31 cellular contexts compared by ENCODE assay signal in the genomic region with DNA sequence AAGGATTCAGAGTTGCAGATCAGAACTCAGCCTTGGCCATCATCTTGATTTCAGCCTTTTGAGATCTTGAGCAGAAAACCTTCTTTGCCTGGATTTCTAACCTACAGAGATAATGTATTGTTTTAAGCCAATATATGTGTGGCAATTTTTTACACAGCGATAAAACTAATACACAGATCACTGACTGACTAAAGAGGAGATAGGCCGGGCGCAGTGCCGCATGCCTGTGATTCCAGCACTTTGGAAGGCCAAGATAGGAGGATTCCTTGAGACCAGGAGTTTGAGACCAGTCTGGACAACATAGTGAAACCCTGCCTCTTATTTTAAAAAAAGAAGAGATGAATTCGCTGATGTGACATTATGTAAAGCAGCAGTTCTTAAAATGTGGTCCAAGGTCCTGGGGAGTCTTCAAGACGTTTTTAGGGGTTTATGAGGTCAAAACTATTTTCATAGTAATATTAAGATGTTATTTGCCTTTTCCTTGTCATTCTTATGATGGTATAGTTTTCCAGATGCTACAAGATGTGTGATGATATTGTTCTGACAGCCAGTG.
"Had no signal": no experiment of that assay in that cellular context is flagged by ENCODE, and none has a peak within 500 bp of the region (broad histone marks: within the 10 kb centered on the region; RNA-seq: fewer than 3 reads in every experiment).

No MANE protein-coding gene starts in this region.

- H3K27me3 ChIP-seq: ascending aorta, breast epithelium, cardiac muscle cell, colonic mucosa, gastroesophageal sphincter had no signal

- H3K4me3 ChIP-seq: ascending aorta, breast epithelium, cardiac muscle cell, colonic mucosa, gastroesophageal sphincter had no signal

- H3K36me3 ChIP-seq: ascending aorta, breast epithelium, cardiac muscle cell, colonic mucosa, gastroesophageal sphincter had no signal

- DNase-seq: activated CD4-positive, alpha-beta memory T cell treated with anti-CD3 and anti-CD28 coated beads for 36 hours; activated CD4-positive, alpha-beta T cell treated with anti-CD3 and anti-CD28 coated beads for 36 hours; activated CD4-positive, alpha-beta T cell treated with anti-CD3 and anti-CD28 coated beads, Interleukin-2, amount 10 ng/mL, durations not matched to agents 24 days and 14 days; activated CD4-positive, CD25-positive, alpha-beta regulatory T cell; activated CD4-positive, CD25-positive, alpha-beta regulatory T cell treated with anti-CD3 and anti-CD28 coated beads, Interleukin-2, amount 50 U/mL, for 72 hours; activated CD8-positive, alpha-beta memory T cell treated with anti-CD3 and anti-CD28 coated beads, Interleukin-2, amount 10 ng/mL, durations not matched to agents 7 days and 5 days; activated CD8-positive, alpha-beta memory T cell treated with anti-CD3 and anti-CD28 coated beads, Interleukin-2, amount 50 U/mL, for 4 hours; activated CD8-positive, alpha-beta T cell treated with anti-CD3 and anti-CD28 coated beads, Interleukin-2, amount 10 ng/mL, durations not matched to agents 7 days and 5 days; activated effector memory CD4-positive, alpha-beta T cell treated with anti-CD3 and anti-CD28 coated beads, Interleukin-2, amount 50 U/mL, for 16 hours; activated naive CD4-positive, alpha-beta T cell treated with anti-CD3 and anti-CD28 coated beads for 36 hours; activated naive CD8-positive, alpha-beta T cell treated with anti-CD3 and anti-CD28 coated beads for 36 hours; activated naive CD8-positive, alpha-beta T cell treated with anti-CD3 and anti-CD28 coated beads, Interleukin-2, amount 50 U/mL, for 24 hours; activated T-cell treated with anti-CD3 and anti-CD28 coated beads, Interleukin-2, amount 50 U/mL, for 1 hour; activated T-cell treated with anti-CD3 and anti-CD28 coated beads, Interleukin-2, amount 50 U/mL, for 48 hours; central memory CD4-positive, alpha-beta T cell; cerebellar nuclear complex; colonic mucosa; effector CD8-positive, alpha-beta T cell; foreskin melanocyte; T-helper 2 cell had no signal

- H3K36me3 Mint-ChIP-seq: activated CD4-positive, alpha-beta memory T cell treated with anti-CD3 and anti-CD28 coated beads for 36 hours; activated CD8-positive, alpha-beta memory T cell treated with anti-CD3 and anti-CD28 coated beads, Interleukin-2, amount 10 ng/mL, durations not matched to agents 7 days and 5 days; activated naive CD4-positive, alpha-beta T cell treated with anti-CD3 and anti-CD28 coated beads, Interleukin-2, amount 50 U/mL, for 24 hours had no signal

- H3K9me3 ChIP-seq: ascending aorta, breast epithelium, colonic mucosa, gastroesophageal sphincter had no signal

- H3K27ac ChIP-seq: ascending aorta, breast epithelium, cardiac muscle cell, colonic mucosa, epithelial cell of prostate, gastroesophageal sphincter had no signal

- H3K4me1 ChIP-seq: breast epithelium had no signal

- H3K9me3 Mint-ChIP-seq: activated CD4-positive, alpha-beta memory T cell treated with anti-CD3 and anti-CD28 coated beads for 36 hours; activated CD4-positive, alpha-beta T cell treated with anti-CD3 and anti-CD28 coated beads, Interleukin-2, amount 10 ng/mL, durations not matched to agents 24 days and 14 days; activated naive CD4-positive, alpha-beta T cell treated with anti-CD3 and anti-CD28 coated beads for 36 hours; activated naive CD4-positive, alpha-beta T cell treated with anti-CD3 and anti-CD28 coated beads, Interleukin-2, amount 50 U/mL, for 24 hours; activated naive CD8-positive, alpha-beta T cell treated with anti-CD3 and anti-CD28 coated beads for 36 hours; activated naive CD8-positive, alpha-beta T cell treated with anti-CD3 and anti-CD28 coated beads, Interleukin-2, amount 50 U/mL, for 24 hours; activated T-helper 1 cell treated with anti-CD3 and anti-CD28 coated beads, Interleukin-12 subunit alpha, Interleukin-12 subunit beta, Interleukin-2, Interleukin-4 antibody, amounts not matched to agents 30 ng/mL and 10 ng/mL and 1 ng/mL, durations not matched to agents 14 hours and 24 hours and 36 hours; activated T-helper 2 cell treated with anti-CD3 and anti-CD28 coated beads, Interferon-gamma antibody, Interleukin-2, Interleukin-4, amounts not matched to agents 10 μg/mL and 5 μg/mL and 100 μg/mL, durations not matched to agents 14 hours and 24 hours and 36 hours had no signal

- H3K27ac Mint-ChIP-seq: activated CD4-positive, alpha-beta memory T cell treated with anti-CD3 and anti-CD28 coated beads for 36 hours; activated CD4-positive, alpha-beta T cell treated with anti-CD3 and anti-CD28 coated beads for 36 hours; activated CD4-positive, alpha-beta T cell treated with anti-CD3 and anti-CD28 coated beads, Interleukin-2, amount 10 ng/mL, durations not matched to agents 24 days and 14 days; activated CD8-positive, alpha-beta memory T cell treated with anti-CD3 and anti-CD28 coated beads, Interleukin-2, amount 10 ng/mL, durations not matched to agents 7 days and 5 days; activated CD8-positive, alpha-beta T cell treated with anti-CD3 and anti-CD28 coated beads, Interleukin-2, amount 10 ng/mL, durations not matched to agents 7 days and 5 days; activated naive CD4-positive, alpha-beta T cell treated with anti-CD3 and anti-CD28 coated beads for 36 hours; activated naive CD4-positive, alpha-beta T cell treated with anti-CD3 and anti-CD28 coated beads, Interleukin-2, amount 50 U/mL, for 24 hours; activated naive CD8-positive, alpha-beta T cell treated with anti-CD3 and anti-CD28 coated beads for 36 hours; activated naive CD8-positive, alpha-beta T cell treated with anti-CD3 and anti-CD28 coated beads, Interleukin-2, amount 50 U/mL, for 24 hours; activated T-helper 1 cell treated with anti-CD3 and anti-CD28 coated beads, Interleukin-12 subunit alpha, Interleukin-12 subunit beta, Interleukin-2, Interleukin-4 antibody, amounts not matched to agents 30 ng/mL and 10 ng/mL and 1 ng/mL, durations not matched to agents 14 hours and 24 hours and 36 hours; activated T-helper 2 cell treated with anti-CD3 and anti-CD28 coated beads, Interferon-gamma antibody, Interleukin-2, Interleukin-4, amounts not matched to agents 10 μg/mL and 5 μg/mL and 100 μg/mL, durations not matched to agents 14 hours and 24 hours and 36 hours; brain had no signal

- ATAC-seq: activated CD4-positive, alpha-beta T cell treated with anti-CD3 and anti-CD28 coated beads for 36 hours; activated CD8-positive, alpha-beta memory T cell treated with anti-CD3 and anti-CD28 coated beads, Interleukin-2, amount 10 ng/mL, durations not matched to agents 7 days and 5 days; activated CD8-positive, alpha-beta T cell treated with anti-CD3 and anti-CD28 coated beads, Interleukin-2, amount 10 ng/mL, durations not matched to agents 7 days and 5 days; activated naive CD8-positive, alpha-beta T cell treated with anti-CD3 and anti-CD28 coated beads, Interleukin-2, amount 50 U/mL, for 24 hours; gastroesophageal sphincter had no signal

- H3K4me3 Mint-ChIP-seq: activated CD4-positive, alpha-beta memory T cell treated with anti-CD3 and anti-CD28 coated beads for 36 hours; activated CD4-positive, alpha-beta T cell treated with anti-CD3 and anti-CD28 coated beads for 36 hours; activated CD4-positive, alpha-beta T cell treated with anti-CD3 and anti-CD28 coated beads, Interleukin-2, amount 10 ng/mL, durations not matched to agents 24 days and 14 days; activated CD8-positive, alpha-beta memory T cell treated with anti-CD3 and anti-CD28 coated beads, Interleukin-2, amount 10 ng/mL, durations not matched to agents 7 days and 5 days; activated CD8-positive, alpha-beta T cell treated with anti-CD3 and anti-CD28 coated beads, Interleukin-2, amount 10 ng/mL, durations not matched to agents 7 days and 5 days; activated naive CD4-positive, alpha-beta T cell treated with anti-CD3 and anti-CD28 coated beads for 36 hours; activated naive CD4-positive, alpha-beta T cell treated with anti-CD3 and anti-CD28 coated beads, Interleukin-2, amount 50 U/mL, for 24 hours; activated naive CD8-positive, alpha-beta T cell treated with anti-CD3 and anti-CD28 coated beads for 36 hours; activated naive CD8-positive, alpha-beta T cell treated with anti-CD3 and anti-CD28 coated beads, Interleukin-2, amount 50 U/mL, for 24 hours; activated T-helper 1 cell treated with anti-CD3 and anti-CD28 coated beads, Interleukin-12 subunit alpha, Interleukin-12 subunit beta, Interleukin-2, Interleukin-4 antibody, amounts not matched to agents 30 ng/mL and 10 ng/mL and 1 ng/mL, durations not matched to agents 14 hours and 24 hours and 36 hours; brain had no signal

- H3K27me3 Mint-ChIP-seq: activated CD4-positive, alpha-beta memory T cell treated with anti-CD3 and anti-CD28 coated beads for 36 hours; activated CD4-positive, alpha-beta T cell treated with anti-CD3 and anti-CD28 coated beads for 36 hours; activated CD4-positive, alpha-beta T cell treated with anti-CD3 and anti-CD28 coated beads, Interleukin-2, amount 10 ng/mL, durations not matched to agents 24 days and 14 days; activated CD8-positive, alpha-beta memory T cell treated with anti-CD3 and anti-CD28 coated beads, Interleukin-2, amount 10 ng/mL, durations not matched to agents 7 days and 5 days; activated naive CD4-positive, alpha-beta T cell treated with anti-CD3 and anti-CD28 coated beads, Interleukin-2, amount 50 U/mL, for 24 hours; activated naive CD8-positive, alpha-beta T cell treated with anti-CD3 and anti-CD28 coated beads for 36 hours; activated naive CD8-positive, alpha-beta T cell treated with anti-CD3 and anti-CD28 coated beads, Interleukin-2, amount 50 U/mL, for 24 hours; brain had no signal

- FAIRE-seq: endometrium, endothelial cell of umbilical vein had no signal
